ENCODE assay signal across 10 cellular contexts in genomic region chr12:4810219-4810671, GRCh38.
DNase-seq lines count a peak whose midpoint lies in the region; ATAC-seq and TF ChIP-seq lines count a peak whose summit lies in the region.
"Had no signal": no experiment of that assay in that cellular context is flagged by ENCODE, and none has a peak within 500 bp of the region (broad histone marks: within the 10 kb centered on the region; RNA-seq: fewer than 3 reads in every experiment).

No MANE protein-coding gene starts in this region.

- TF ChIP-seq POLR2A in tibial nerve (IDR thresholded peaks at IDR 0.05), result no peak

- no peak for ATAC-seq in activated T-cell treated with anti-CD3 and anti-CD28 coated beads, Interleukin-2, amount 50 U/mL, for 4 hours
- ATAC-seq in activated naive CD8-positive, alpha-beta T cell treated with anti-CD3 and anti-CD28 coated beads, Interleukin-2, amount 50 U/mL, for 24 hours, result no peak
- ATAC-seq in memory B cell (ENCODE audit: low read depth) (no peak), HG02623 (IDR thresholded peaks at IDR 0.05; ENCODE audit: unreplicated experiment) (no peak), HG03097 (IDR thresholded peaks at IDR 0.05; ENCODE audit: low FRiP score, unreplicated experiment) (no peak)

- H3K4me1 Mint-ChIP-seq in activated T-cell treated with anti-CD3 and anti-CD28 coated beads, Interleukin-2, amount 50 U/mL, for 4 hours (ENCODE audit: low read depth), result peaks cover 45% of the 10 kb centered on the region
- H3K4me1 Mint-ChIP-seq in activated naive CD8-positive, alpha-beta T cell treated with anti-CD3 and anti-CD28 coated beads, Interleukin-2, amount 50 U/mL, for 24 hours, result peaks cover 30% of the 10 kb centered on the region
- peaks cover 24% of the 10 kb centered on the region for H3K4me1 Mint-ChIP-seq in memory B cell

- TF ChIP-seq EP300 in tibial nerve (IDR thresholded peaks at IDR 0.05), result no peak

- TF ChIP-seq CTCF in tibial nerve (IDR thresholded peaks at IDR 0.05), result no peak

- no peaks in the 10 kb centered on the region for H3K36me3 ChIP-seq in tibial nerve

- H3K4me3 ChIP-seq in tibial nerve, result peak overlapping the region; percentile 27 to 53 (median 38)

- H3K4me3 Mint-ChIP-seq in activated T-cell treated with anti-CD3 and anti-CD28 coated beads, Interleukin-2, amount 50 U/mL, for 4 hours, result peak overlapping the region; percentile 65
- peak overlapping the region; percentile 42 for H3K4me3 Mint-ChIP-seq in activated naive CD8-positive, alpha-beta T cell treated with anti-CD3 and anti-CD28 coated beads, Interleukin-2, amount 50 U/mL, for 24 hours
- H3K4me3 Mint-ChIP-seq in memory B cell, result peak overlapping the region; percentile 87

- DNase-seq in activated T-cell treated with anti-CD3 and anti-CD28 coated beads, Interleukin-2, amount 50 U/mL, for 4 hours, result no peak
- DNase-seq in activated T-cell treated with anti-CD3 and anti-CD28 coated beads, Interleukin-2, amount 50 U/mL, for 1 hour, result no peak
- no peak for DNase-seq in activated naive CD8-positive, alpha-beta T cell treated with anti-CD3 and anti-CD28 coated beads, Interleukin-2, amount 50 U/mL, for 24 hours
- no peak for DNase-seq in memory B cell (ENCODE audit: low spot score in 2 of 2)
- no peak for DNase-seq in tibial nerve (ENCODE audit: low spot score in 2 of 2)
- no peak for DNase-seq in DMS153 (lab: John Stamatoyannopoulos, UW)
- DNase-seq: kidney glomerular epithelial cell, NCI-H1092 had no signal

- H3K27ac Mint-ChIP-seq in activated naive CD8-positive, alpha-beta T cell treated with anti-CD3 and anti-CD28 coated beads, Interleukin-2, amount 50 U/mL, for 24 hours, result no peak overlapping the region
- no peak overlapping the region for H3K27ac Mint-ChIP-seq in memory B cell

- peaks cover 34% of the 10 kb centered on the region for H3K27me3 Mint-ChIP-seq in activated T-cell treated with anti-CD3 and anti-CD28 coated beads, Interleukin-2, amount 50 U/mL, for 4 hours (ENCODE audit: low read depth)
- peaks cover 43% of the 10 kb centered on the region for H3K27me3 Mint-ChIP-seq in activated naive CD8-positive, alpha-beta T cell treated with anti-CD3 and anti-CD28 coated beads, Interleukin-2, amount 50 U/mL, for 24 hours
- peaks cover 14% of the 10 kb centered on the region for H3K27me3 Mint-ChIP-seq in memory B cell

- H3K27ac ChIP-seq in tibial nerve, result no peak overlapping the region

- H3K4me1 ChIP-seq in tibial nerve, result peaks cover 0 to 21% (median 6%) of the 10 kb centered on the region in 4 donors

- no peaks in the 10 kb centered on the region for H3K9me3 ChIP-seq in tibial nerve

- WGBS in tibial nerve, 2 donors, result 24 to 30% methylated on average over 27 to 34 of the region's 34 CpGs

- H3K27me3 ChIP-seq in tibial nerve, result peaks cover 0 to 25% of the 10 kb centered on the region in 2 donors

- no peaks in the 10 kb centered on the region for H3K9me3 Mint-ChIP-seq in activated T-cell treated with anti-CD3 and anti-CD28 coated beads, Interleukin-2, amount 50 U/mL, for 4 hours
- H3K9me3 Mint-ChIP-seq in activated naive CD8-positive, alpha-beta T cell treated with anti-CD3 and anti-CD28 coated beads, Interleukin-2, amount 50 U/mL, for 24 hours, result no peaks in the 10 kb centered on the region
- H3K9me3 Mint-ChIP-seq in memory B cell, result no peaks in the 10 kb centered on the region

- no peaks in the 10 kb centered on the region for H3K36me3 Mint-ChIP-seq in activated T-cell treated with anti-CD3 and anti-CD28 coated beads, Interleukin-2, amount 50 U/mL, for 4 hours (ENCODE audit: insufficient read depth)
- H3K36me3 Mint-ChIP-seq in activated naive CD8-positive, alpha-beta T cell treated with anti-CD3 and anti-CD28 coated beads, Interleukin-2, amount 50 U/mL, for 24 hours (ENCODE audit: low read depth), result no peaks in the 10 kb centered on the region
- H3K36me3 Mint-ChIP-seq in memory B cell, result peaks cover 4% of the 10 kb centered on the region
